In the genomic region with DNA sequence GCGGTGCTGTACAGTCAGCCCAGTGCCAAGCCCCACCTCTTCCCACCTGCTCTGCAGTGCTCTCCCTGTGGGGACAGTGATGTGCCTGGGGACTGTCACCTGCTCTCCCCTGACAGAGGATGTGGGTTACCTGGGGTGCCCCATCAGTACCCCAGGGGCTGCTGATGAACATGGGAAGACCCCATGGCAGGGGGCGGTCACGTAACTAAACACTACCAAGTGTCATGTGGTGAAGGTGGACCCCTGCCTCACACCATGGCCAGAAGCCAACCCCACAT, we compare ENCODE assay signal across 19 cellular contexts. TPM values are rescaled to one million over a fixed set of nuclear protein-coding genes. Genes with fewer than 3 reads are reported as not detected.
DNase-seq lines count a peak whose midpoint lies in the region; TF ChIP-seq lines count a peak whose summit lies in the region.
"Had no signal": no experiment of that assay in that cellular context is flagged by ENCODE, and none has a peak within 500 bp of the region (broad histone marks: within the 10 kb centered on the region; RNA-seq: fewer than 3 reads in every experiment).

No MANE protein-coding gene starts in this region.

- no peaks in the 10 kb centered on the region for H3K27me3 ChIP-seq in BLaER1
- H3K27me3 ChIP-seq in endodermal cell (ENCODE audit: control insufficient read depth, insufficient read depth, low read length, poor library complexity, severe bottlenecking) = no peaks in the 10 kb centered on the region
- H3K27me3 ChIP-seq: foreskin keratinocyte, left lung, testis had no signal

- TF ChIP-seq CTCF in endodermal cell (conservative IDR thresholded peaks at IDR 0.05) (no peak), mesothelial cell of epicardium (IDR thresholded peaks at IDR 0.05; ENCODE audit: unreplicated experiment) (no peak)

- H3K27ac ChIP-seq in BLaER1 = 0 out of 2 replicates have a peak overlapping the region, but pooled peaks have one; percentile 18
- H3K27ac ChIP-seq in endodermal cell (ENCODE audit: low read depth, low read length) = no peak overlapping the region
- H3K27ac ChIP-seq: foreskin keratinocyte, left lung, PC-9, testis had no signal

- H3K9me3 Mint-ChIP-seq in endodermal cell (no peaks in the 10 kb centered on the region), mesothelial cell of epicardium (no peaks in the 10 kb centered on the region)
- H3K9me3 Mint-ChIP-seq: activated CD4-positive, alpha-beta T cell treated with anti-CD3 and anti-CD28 coated beads, Interleukin-2, amount 10 ng/mL, durations not matched to agents 7 days and 5 days; H9 had no signal

- H3K27me3 Mint-ChIP-seq in endodermal cell (ENCODE audit: insufficient read depth) = no peaks in the 10 kb centered on the region
- H3K27me3 Mint-ChIP-seq in mesothelial cell of epicardium (ENCODE audit: low read depth) = no peaks in the 10 kb centered on the region
- H3K27me3 Mint-ChIP-seq: activated CD4-positive, alpha-beta T cell treated with anti-CD3 and anti-CD28 coated beads, Interleukin-2, amount 10 ng/mL, durations not matched to agents 7 days and 5 days had no signal

- H3K9me3 ChIP-seq in BLaER1 (no peaks in the 10 kb centered on the region), endodermal cell (ENCODE audit: control insufficient read depth, low read length) (no peaks in the 10 kb centered on the region)
- H3K9me3 ChIP-seq: left lung, testis had no signal

- H3K4me2 ChIP-seq in BLaER1 = peak overlapping the region; percentile 52
- H3K4me2 ChIP-seq: PC-9 had no signal

- H3K9ac ChIP-seq in BLaER1 (no peak overlapping the region), endodermal cell (ENCODE audit: extremely low read depth, low read length, poor library complexity, severe bottlenecking) (no peak overlapping the region)

- DNase-seq in DMS79 treated with DMSO at 0.1 percent for 48 hours (lab: John Stamatoyannopoulos, UW) (peak; percentile 84), NCI-H345 (lab: John Stamatoyannopoulos, UW) (peak; percentile 84), endodermal cell (no peak), KBM-7 (no peak), mesothelial cell of epicardium (ENCODE audit: low spot score in 2 of 2, unreplicated experiment in 2 of 2) (no peak), DMS 273 (lab: John Stamatoyannopoulos, UW; ENCODE audit: unreplicated experiment) (no peak)
- DNase-seq in activated T-cell treated with anti-CD3 and anti-CD28 coated beads, Interleukin-2, amount 50 U/mL, for 48 hours = no peak
- DNase-seq: activated CD4-positive, alpha-beta T cell treated with anti-CD3 and anti-CD28 coated beads, Interleukin-2, amount 10 ng/mL, durations not matched to agents 7 days and 5 days; activated naive CD4-positive, alpha-beta T cell treated with Interleukin-2 at 50 U/mL for 16 hours; activated T-cell treated with anti-CD3 and anti-CD28 coated beads for 4 hours; foreskin keratinocyte; H9; left lung; NCI-H1417; NCI-H524; PC-9; stimulated activated CD4-positive, alpha-beta T cell treated with anti-CD3 and anti-CD28 coated beads, Interleukin-2, amount 100 ng/mL, for 48 hours; testis had no signal

- peaks cover 95% of the 10 kb centered on the region for H3K4me1 ChIP-seq in BLaER1
- H3K4me1 ChIP-seq in endodermal cell (ENCODE audit: control insufficient read depth, insufficient read depth, low read length) = peaks cover 4% of the 10 kb centered on the region

- peak overlapping the region; percentile 30 for H3K27ac Mint-ChIP-seq in endodermal cell
- no peak overlapping the region for H3K27ac Mint-ChIP-seq in mesothelial cell of epicardium
- H3K27ac Mint-ChIP-seq: activated CD4-positive, alpha-beta T cell treated with anti-CD3 and anti-CD28 coated beads, Interleukin-2, amount 10 ng/mL, durations not matched to agents 7 days and 5 days had no signal

- H3K4me3 ChIP-seq in BLaER1 = no peak overlapping the region
- no peak overlapping the region for H3K4me3 ChIP-seq in endodermal cell (ENCODE audit: low read length)
- H3K4me3 ChIP-seq: left lung, PC-9, testis had no signal

- peaks cover 15% of the 10 kb centered on the region; the same call in 1 of the 2 replicates for H3K36me3 ChIP-seq in BLaER1
- H3K36me3 ChIP-seq in endodermal cell (ENCODE audit: control insufficient read depth, insufficient read depth, low read length) = peaks cover under 1% of the 10 kb centered on the region

- H3K4me3 Mint-ChIP-seq in endodermal cell = no peak overlapping the region
- no peak overlapping the region for H3K4me3 Mint-ChIP-seq in mesothelial cell of epicardium
- H3K4me3 Mint-ChIP-seq: activated CD4-positive, alpha-beta T cell treated with anti-CD3 and anti-CD28 coated beads, Interleukin-2, amount 10 ng/mL, durations not matched to agents 7 days and 5 days; H9 had no signal

- in situ Hi-C loops in KBM-7 (cut with MboI; ENCODE audit: low pct_unique_long_range_greater_than_20kb, low sequenced_read_pairs) = no loop called here

- H4K20me1 ChIP-seq in BLaER1 = peaks cover 100% of the 10 kb centered on the region

- H3K4me1 Mint-ChIP-seq in endodermal cell (peaks cover 10% of the 10 kb centered on the region), mesothelial cell of epicardium (peaks cover 39% of the 10 kb centered on the region)

- WGBS in endodermal cell (ENCODE audit: insufficient coverage in 1 of 2, insufficient read length in 1 of 2), 2 experiments = 95% methylated on average over 3 of the region's 3 CpGs; no CpG with 5 or more reads in 1 of the 2 experiments

- H3K36me3 Mint-ChIP-seq in endodermal cell (ENCODE audit: low read depth) (peaks cover 3% of the 10 kb centered on the region), mesothelial cell of epicardium (peaks cover 1% of the 10 kb centered on the region)

RNA-seq across cellular contexts. Expression of a gene that starts 12.7 kb away (rescaled TPM):
- total RNA-seq in endodermal cell (10 to 100 TPM; 27.8 to 38.5 TPM), mesothelial cell of epicardium (71.6 to 80.5 TPM (median 74.0 TPM) in 3 replicates)
- polyA plus RNA-seq in endodermal cell (2013, experiment 1 of 2) = 38.5 TPM
- 33.4 TPM for polyA plus RNA-seq in endodermal cell (2013, experiment 2 of 2)

Comparison
In these comparisons a context has a peak if more than half of its experiments do, and no peak if none do; other contexts are left out.
1. DNase-seq: peak in DMS79 treated with DMSO at 0.1 percent for 48 hours (single experiment) and NCI-H345 (single experiment); none in endodermal cell (single experiment), KBM-7 (single experiment), activated T-cell treated with anti-CD3 and anti-CD28 coated beads, Interleukin-2, amount 50 U/mL, for 48 hours (0 of 2), mesothelial cell of epicardium (0 of 2) and DMS 273 (single experiment).